ENCODE assay signal across 14 cellular contexts in the genomic region with DNA sequence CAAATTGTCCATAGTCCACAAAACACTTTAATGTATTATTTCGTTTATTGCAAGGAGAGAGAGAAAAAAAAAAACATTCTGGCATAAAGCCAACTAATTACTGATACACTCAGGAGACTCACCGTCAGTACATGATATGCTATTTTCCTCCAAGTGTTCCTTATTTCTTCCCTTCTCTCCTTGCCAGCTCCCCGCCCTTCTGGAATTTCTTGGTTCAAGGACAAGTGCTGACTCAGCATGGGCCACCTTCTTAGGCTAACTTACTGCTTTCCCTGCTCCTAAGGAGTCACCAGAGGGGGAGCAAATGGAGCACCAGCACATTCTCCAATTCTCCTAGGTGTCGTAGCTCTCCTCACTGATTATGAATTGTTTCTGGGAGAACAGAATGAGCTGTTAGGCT.
DNase-seq lines count a peak whose midpoint lies in the region; ATAC-seq and TF ChIP-seq lines count a peak whose summit lies in the region.
"Had no signal": no experiment of that assay in that cellular context is flagged by ENCODE, and none has a peak within 500 bp of the region (broad histone marks: within the 10 kb centered on the region; RNA-seq: fewer than 3 reads in every experiment).

No MANE protein-coding gene starts in this region.

- CTCF ChIA-PET in A673 (lab: Charles Lee) = no interaction called here

- H3K9ac ChIP-seq in adipocyte (ENCODE audit: low read length) = no peak overlapping the region
- H3K9ac ChIP-seq: BLaER1 had no signal

- TF ChIP-seq EP300 in Ishikawa (IDR thresholded peaks at IDR 0.05; ENCODE audit: borderline replicate concordance) = no peak

- H3K4me1 ChIP-seq in A673 (ENCODE audit: insufficient read depth, low read length, poor library complexity, severe bottlenecking) = peaks cover 17% of the 10 kb centered on the region
- H3K4me1 ChIP-seq in adipocyte (ENCODE audit: control insufficient read depth, insufficient read depth, low read length) = peaks cover 9% of the 10 kb centered on the region
- H3K4me1 ChIP-seq: BLaER1 had no signal

- POLR2A ChIA-PET in A673 (lab: Charles Lee; ENCODE audit: low non-redundant PET) = no interaction called here

- DNase-seq in A673 (ENCODE audit: low spot score) (peak; percentile 29), adipocyte (ENCODE audit: low read depth) (no peak), iris pigment epithelial cell (ENCODE audit: low read depth) (peak; percentile 7), NCI-H2029 treated with DMSO at 0.1 percent for 48 hours (lab: John Stamatoyannopoulos, UW) (no peak)
- no peak for DNase-seq in NK-92 treated with Interleukin-12 subunit alpha and Interleukin-12 subunit beta, amount 100 ng/mL, for 24 hours (lab: John Stamatoyannopoulos, UW)
- DNase-seq in activated effector memory CD4-positive, alpha-beta T cell treated with Interleukin-2 at 50 U/mL for 16 hours = no peak
- DNase-seq: activated effector memory CD4-positive, alpha-beta T cell treated with anti-CD3 and anti-CD28 coated beads, Interleukin-2, amount 50 U/mL, for 16 hours; heart right ventricle; naive B cell; NCI-H1694 treated with DMSO at 0.1 percent for 48 hours; SHP77 had no signal

- peak; percentile 14; the same call in 1 of the 2 replicates for TF ChIP-seq RAD21 in Ishikawa (IDR thresholded peaks at IDR 0.05; ENCODE audit: low read depth)

- H3K36me3 ChIP-seq in A673 (ENCODE audit: insufficient read depth, low read length, poor library complexity, severe bottlenecking) (no peaks in the 10 kb centered on the region), adipocyte (ENCODE audit: control insufficient read depth, insufficient read depth, low read length, severe bottlenecking) (no peaks in the 10 kb centered on the region)
- H3K36me3 ChIP-seq: BLaER1, heart right ventricle had no signal

- 0 out of 2 replicates have a peak, but pooled peaks have one; percentile 21 for TF ChIP-seq CTCF in A673 (conservative IDR thresholded peaks at IDR 0.05; ENCODE audit: low read depth, low read length)

- no TSS peak for BruUV-seq in A673 (replicated peaks; lab: Mats Ljungman, UMichigan)

- H3K27me3 ChIP-seq in A673 (replicated peaks; ENCODE audit: insufficient read depth, low read depth, low read length, poor library complexity) (no peaks in the 10 kb centered on the region), adipocyte (replicated peaks; ENCODE audit: control insufficient read depth, insufficient read depth, low read length) (no peaks in the 10 kb centered on the region)
- H3K27me3 ChIP-seq: BLaER1, heart right ventricle had no signal

- H3K27ac ChIP-seq in A673 (ENCODE audit: low read depth, low read length, poor library complexity, severe bottlenecking) = no peak overlapping the region
- H3K27ac ChIP-seq: BLaER1, heart right ventricle had no signal

- H3K4me3 ChIP-seq in A673 (ENCODE audit: low read depth, low read length, poor library complexity, severe bottlenecking) (no peak overlapping the region), adipocyte (ENCODE audit: low read length) (peak overlapping the region; percentile 4)
- H3K4me3 ChIP-seq: BLaER1, heart right ventricle had no signal

- intact Hi-C loops in A673 (cut with micrococcal nuclease; ENCODE audit: unreplicated experiment) = no loop called here

- no peak for ATAC-seq in GM21528 (IDR thresholded peaks at IDR 0.05; ENCODE audit: low FRiP score, unreplicated experiment)
- ATAC-seq: heart right ventricle had no signal

- no peaks in the 10 kb centered on the region for H3K9me3 ChIP-seq in A673 (ENCODE audit: low read depth, low read length, poor library complexity, severe bottlenecking)
- no peaks in the 10 kb centered on the region for H3K9me3 ChIP-seq in adipocyte (ENCODE audit: control insufficient read depth, low read length)
- H3K9me3 ChIP-seq: BLaER1, heart right ventricle had no signal

TF ChIP-seq in Ishikawa, 13 proteins besides CTCF, POLR2A, EP300 and RAD21:
- TF ChIP-seq NFIC (IDR thresholded peaks at IDR 0.05) = peak; percentile 84
- TF ChIP-seq TCF12 (IDR thresholded peaks at IDR 0.05; ENCODE audit: low read depth) = no peak
- no peak for TF ChIP-seq FOXM1 (IDR thresholded peaks at IDR 0.05; ENCODE audit: borderline replicate concordance, low read depth)
TF ChIP-seq in Ishikawa: peak in this region for 1.

Comparison
In these comparisons a context has a peak if more than half of its experiments do, and no peak if none do; other contexts are left out.
1. DNase-seq: peak in A673 (single experiment) and iris pigment epithelial cell (single experiment); none in adipocyte (single experiment), NK-92 treated with Interleukin-12 subunit alpha and Interleukin-12 subunit beta, amount 100 ng/mL, for 24 hours (single experiment), NCI-H2029 treated with DMSO at 0.1 percent for 48 hours (single experiment) and activated effector memory CD4-positive, alpha-beta T cell treated with Interleukin-2 at 50 U/mL for 16 hours (single experiment).